Comparison of ENCODE assay signal across 21 cellular contexts in the genomic region with DNA sequence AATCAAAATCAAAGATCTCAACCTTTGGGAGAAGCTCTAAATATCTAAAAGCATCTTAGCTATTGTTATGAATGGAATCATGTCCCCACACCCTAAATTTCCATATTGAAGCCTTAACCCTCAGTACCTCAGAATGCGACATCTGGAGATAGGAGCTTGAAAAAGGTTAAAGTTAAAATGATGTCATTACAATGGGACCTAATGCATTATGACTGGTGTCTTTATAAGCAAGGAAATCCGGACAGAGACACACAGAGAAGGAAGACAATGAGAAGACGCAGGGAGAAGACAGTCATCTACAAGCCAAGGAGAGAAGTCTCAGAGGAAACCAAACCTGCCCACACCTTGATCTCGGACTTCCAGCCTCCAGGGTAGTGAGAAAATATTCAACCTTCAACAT. TPM values are rescaled to one million over a fixed set of nuclear protein-coding genes. Genes with fewer than 3 reads are reported as not detected.
A peak's percentile ranks its signal among the peaks of the same experiment; 100 is the strongest.
DNase-seq lines count a peak whose midpoint lies in the region; ATAC-seq and TF ChIP-seq lines count a peak whose summit lies in the region.
"Had no signal": no experiment of that assay in that cellular context is flagged by ENCODE, and none has a peak within 500 bp of the region (broad histone marks: within the 10 kb centered on the region; RNA-seq: fewer than 3 reads in every experiment).

No MANE protein-coding gene starts in this region.

- peaks cover 36% of the 10 kb centered on the region for H3K4me1 Mint-ChIP-seq in endothelial cell (ENCODE audit: unreplicated experiment)
- H3K4me1 Mint-ChIP-seq: CD8-positive, alpha-beta memory T cell had no signal

- TF ChIP-seq CTCF in HEK293 (tag by site-specific recombination; IDR thresholded peaks at IDR 0.05) = no peak
- TF ChIP-seq CTCF in endothelial cell (IDR thresholded peaks at IDR 0.05; ENCODE audit: unreplicated experiment) = no peak

- H3K4me1 ChIP-seq in HEK293 (ENCODE audit: control insufficient read depth, insufficient read depth, low read length) = no peaks in the 10 kb centered on the region
- no peaks in the 10 kb centered on the region for H3K4me1 ChIP-seq in right cardiac atrium (ENCODE audit: control insufficient read depth, insufficient read depth, low read length)
- H3K4me1 ChIP-seq: BE2C had no signal

- peaks cover 2% of the 10 kb centered on the region for H3K27me3 Mint-ChIP-seq in endothelial cell (ENCODE audit: unreplicated experiment)

- H3K36me3 Mint-ChIP-seq in endothelial cell (ENCODE audit: low read depth, unreplicated experiment) = peaks cover 11% of the 10 kb centered on the region
- H3K36me3 Mint-ChIP-seq: CD8-positive, alpha-beta memory T cell had no signal

- H3K27ac ChIP-seq in HEK293 (ENCODE audit: extremely low read depth, low read depth, low read length) (no peak overlapping the region), right cardiac atrium (ENCODE audit: low read length) (no peak overlapping the region)
- H3K27ac ChIP-seq: A549; BLaER1 treated with 17β-estradiol and CSF1 and Interleukin-3, amounts not matched to agents 10 nM and 100 nM; GM23248 had no signal

- no peak overlapping the region for H3K4me3 Mint-ChIP-seq in endothelial cell (ENCODE audit: unreplicated experiment)
- H3K4me3 Mint-ChIP-seq: CD14-positive monocyte; CD4-positive, alpha-beta T cell; CD8-positive, alpha-beta memory T cell; HFFc6 had no signal

- CTCF ChIA-PET in HEK293 (lab: Yijun Ruan, JAX) = interaction anchor here (0.6 kb wide), 1 partner anchor 8 kb away, joined by 3 read pairs; no protein-coding TSS in a partner anchor

- intact Hi-C loops in right cardiac atrium (cut with DNase I) = no loop called here

- no peak overlapping the region for H3K4me3 ChIP-seq in HEK293 (ENCODE audit: low read depth, low read length)
- H3K4me3 ChIP-seq in right cardiac atrium (ENCODE audit: low read length) = no peak overlapping the region
- H3K4me3 ChIP-seq: A549; BLaER1 treated with 17β-estradiol and CSF1 and Interleukin-3, amounts not matched to agents 10 nM and 100 nM; GM23248 had no signal

- no peaks in the 10 kb centered on the region for H3K9me3 ChIP-seq in HEK293 (ENCODE audit: control insufficient read depth, insufficient read depth, low read depth, low read length)
- no peaks in the 10 kb centered on the region for H3K9me3 ChIP-seq in right cardiac atrium (ENCODE audit: control insufficient read depth, low read length)
- H3K9me3 ChIP-seq: A549; BE2C; BLaER1 treated with 17β-estradiol and CSF1 and Interleukin-3, amounts not matched to agents 10 nM and 100 nM had no signal

- POLR2A ChIA-PET in HEK293 (lab: Yijun Ruan, JAX) = no interaction called here

- no peaks in the 10 kb centered on the region for H3K27me3 ChIP-seq in right cardiac atrium (ENCODE audit: control insufficient read depth, insufficient read depth)
- H3K27me3 ChIP-seq: BE2C; BLaER1 treated with 17β-estradiol and CSF1 and Interleukin-3, amounts not matched to agents 10 nM and 100 nM had no signal

- no peak for ATAC-seq in right cardiac atrium
- ATAC-seq: A549, HCT116 had no signal

- H3K27ac Mint-ChIP-seq in endothelial cell (ENCODE audit: unreplicated experiment) = peak overlapping the region; percentile 65
- H3K27ac Mint-ChIP-seq: CD14-positive monocyte; CD4-positive, alpha-beta T cell; CD8-positive, alpha-beta memory T cell; HFFc6 had no signal

- WGBS in right cardiac atrium = 91% methylated on average over 4 of the region's 4 CpGs

- H3K36me3 ChIP-seq in HEK293 (ENCODE audit: control insufficient read depth in 2 of 2, insufficient read depth in 1 of 2, low read length in 2 of 2) = no peaks in the 10 kb centered on the region
- H3K36me3 ChIP-seq: BE2C had no signal

- H3K9me3 Mint-ChIP-seq in endothelial cell (ENCODE audit: unreplicated experiment) = no peaks in the 10 kb centered on the region
- H3K9me3 Mint-ChIP-seq: CD4-positive, alpha-beta T cell; CD8-positive, alpha-beta memory T cell; H9; HFFc6 had no signal

- DNase-seq in NCI-H82 (lab: John Stamatoyannopoulos, UW) = peak; percentile 19
- no peak for DNase-seq in NCI-H82 treated with DMSO at 0.1 percent for 48 hours (lab: John Stamatoyannopoulos, UW; ENCODE audit: unreplicated experiment)
- no peak for DNase-seq in endothelial cell (ENCODE audit: low spot score)
- DNase-seq in right cardiac atrium = no peak
- DNase-seq in mesenteric fat pad (ENCODE audit: low spot score) = no peak
- DNase-seq: 8988T; ACHN; AML-193; BE2C; CD4-positive, alpha-beta T cell; CD8-positive, alpha-beta memory T cell; DMS153; DND-41; GM23248; H9; HFFc6 had no signal

TF ChIP-seq in HEK293, 187 proteins besides CTCF, POLR2A, EP300 and RAD21:
- TF ChIP-seq, protein P1, sequence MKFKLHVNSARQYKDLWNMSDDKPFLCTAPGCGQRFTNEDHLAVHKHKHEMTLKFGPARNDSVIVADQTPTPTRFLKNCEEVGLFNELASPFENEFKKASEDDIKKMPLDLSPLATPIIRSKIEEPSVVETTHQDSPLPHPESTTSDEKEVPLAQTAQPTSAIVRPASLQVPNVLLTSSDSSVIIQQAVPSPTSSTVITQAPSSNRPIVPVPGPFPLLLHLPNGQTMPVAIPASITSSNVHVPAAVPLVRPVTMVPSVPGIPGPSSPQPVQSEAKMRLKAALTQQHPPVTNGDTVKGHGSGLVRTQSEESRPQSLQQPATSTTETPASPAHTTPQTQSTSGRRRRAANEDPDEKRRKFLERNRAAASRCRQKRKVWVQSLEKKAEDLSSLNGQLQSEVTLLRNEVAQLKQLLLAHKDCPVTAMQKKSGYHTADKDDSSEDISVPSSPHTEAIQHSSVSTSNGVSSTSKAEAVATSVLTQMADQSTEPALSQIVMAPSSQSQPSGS (tag by site-specific recombination; IDR thresholded peaks at IDR 0.05; ENCODE audit: low read depth) = 0 out of 2 replicates have a peak, but pooled peaks have one; percentile 51
- TF ChIP-seq ZNF791 (tag by site-specific recombination; IDR thresholded peaks at IDR 0.05) = no peak

RNA-seq across cellular contexts. Expression of gene KIF13A, which starts 46.1 kb away (rescaled TPM):
- total RNA-seq in endothelial cell (ENCODE audit: unreplicated experiment) (139 TPM), right cardiac atrium (10 to 100 TPM; 59.8 to 79.6 (median 73.3) TPM), mesenteric fat pad (48.5 TPM)
- 27.2 TPM for polyA plus RNA-seq in right cardiac atrium
